8 cellular contexts compared by ENCODE assay signal in the genomic region with DNA sequence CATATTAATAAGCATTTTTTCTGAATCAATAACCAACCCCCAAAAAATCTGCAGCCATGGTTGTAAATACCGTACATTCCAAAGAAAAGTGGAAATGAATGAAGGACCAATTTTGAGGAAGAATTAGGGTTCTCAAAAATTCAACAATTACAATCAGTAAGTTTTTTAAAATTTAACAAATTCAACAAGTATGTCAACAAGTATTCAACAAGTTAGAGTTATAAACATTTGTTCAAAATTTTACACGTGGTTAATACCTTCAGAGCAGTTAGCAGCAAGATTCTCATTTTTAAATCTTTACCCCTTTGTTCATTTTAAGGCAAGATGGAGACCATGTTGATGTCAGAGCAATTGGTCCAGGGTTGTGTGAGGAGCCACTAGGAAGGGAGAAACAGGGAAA. TPM values are rescaled to one million over a fixed set of nuclear protein-coding genes. Genes with fewer than 3 reads are reported as not detected.
"Had no signal": no experiment of that assay in that cellular context is flagged by ENCODE, and none has a peak within 500 bp of the region (broad histone marks: within the 10 kb centered on the region; RNA-seq: fewer than 3 reads in every experiment).

No MANE protein-coding gene starts in this region.

- DNase-seq: H9, HCEC 1CT, HFFc6, IMR-90, KG1 had no signal

- H3K4me3 Mint-ChIP-seq: GM23338, H9, HFFc6 had no signal

- H3K27ac ChIP-seq: HL-60 had no signal

- H3K27ac Mint-ChIP-seq: GM23338, H9, HFFc6 had no signal

- H3K9me3 Mint-ChIP-seq: H9 had no signal

- H3K4me2 ChIP-seq: GM23338 had no signal

- ATAC-seq: GM23338 had no signal

- H3K4me3 ChIP-seq: GM23338, K562 had no signal

RNA-seq across cellular contexts. Expression of gene ANKEF1, which starts 27.6 kb away (rescaled TPM):
- total RNA-seq: HFFc6 had no signal
